8 cellular contexts compared by ENCODE assay signal in genomic region chr9:126228779-126229444, GRCh38.
DNase-seq lines count a peak whose midpoint lies in the region; ATAC-seq and TF ChIP-seq lines count a peak whose summit lies in the region.

No MANE protein-coding gene starts in this region.

- TF ChIP-seq CTCF in Caco-2 (IDR thresholded peaks at IDR 0.05; ENCODE audit: insufficient read depth in 1 of 2, low read depth in 1 of 2, low read length in 1 of 2, severe bottlenecking in 1 of 2, unreplicated experiment in 1 of 2) (peak; percentile 90 to 91), H9 (conservative IDR thresholded peaks at IDR 0.05) (peak; percentile 93), WERI-Rb-1 (IDR thresholded peaks at IDR 0.05; ENCODE audit: low read depth, low read length) (peak; percentile 99), breast epithelium (IDR thresholded peaks at IDR 0.05) (peak; percentile 65 to 91 (median 87))

- H3K9me3 Mint-ChIP-seq in Caco-2 (ENCODE audit: unreplicated experiment) (no peaks in the 10 kb centered on the region), H9 (no peaks in the 10 kb centered on the region)

- no peak overlapping the region for H3K23ac ChIP-seq in H9 (ENCODE audit: insufficient read length, low read depth, low read length)

- H3K27me3 ChIP-seq in Caco-2 (replicated peaks; ENCODE audit: control insufficient read depth, insufficient read depth, low read length) (no peaks in the 10 kb centered on the region; the same call in 1 of the 2 replicates), H9 (ENCODE audit: insufficient read depth, low read length) (no peaks in the 10 kb centered on the region), WERI-Rb-1 (ENCODE audit: insufficient read depth, low read depth, severe bottlenecking) (no peaks in the 10 kb centered on the region), breast epithelium (peaks cover 0 to 17% of the 10 kb centered on the region in 2 donors)

- no peak overlapping the region for H3K27ac Mint-ChIP-seq in Caco-2 (ENCODE audit: unreplicated experiment)
- no peak overlapping the region for H3K27ac Mint-ChIP-seq in H9

- ATAC-seq in HG03521 (IDR thresholded peaks at IDR 0.05; ENCODE audit: unreplicated experiment), result no peak

- no peak overlapping the region for H3K9ac ChIP-seq in H9 (ENCODE audit: extremely low read depth, insufficient read length, low read length)

- CTCF ChIA-PET in Caco-2 (lab: Charles Lee), result no interaction called here

- H3K36me3 ChIP-seq in Caco-2 (ENCODE audit: control insufficient read depth, insufficient read depth, low read length) (no peaks in the 10 kb centered on the region), WERI-Rb-1 (no peaks in the 10 kb centered on the region), breast epithelium (no peaks in the 10 kb centered on the region)

- peaks cover 7% of the 10 kb centered on the region for H3K27me3 Mint-ChIP-seq in Caco-2 (ENCODE audit: insufficient read depth, unreplicated experiment)
- H3K27me3 Mint-ChIP-seq in H9 (ENCODE audit: low read depth), result peaks cover 22% of the 10 kb centered on the region

- H3K56ac ChIP-seq in H9 (ENCODE audit: insufficient read length, low read depth, low read length), result no peak overlapping the region

- no peak overlapping the region for H2BK12ac ChIP-seq in H9 (ENCODE audit: insufficient read length, low read depth, low read length)

- H3K27ac ChIP-seq in H9 (ENCODE audit: insufficient read length, low read depth, low read length), result no peak overlapping the region
- no peak overlapping the region for H3K27ac ChIP-seq in WERI-Rb-1
- H3K27ac ChIP-seq in breast epithelium, result no peak overlapping the region

- H3K79me1 ChIP-seq in H9 (ENCODE audit: insufficient read depth, low read depth, low read length, poor library complexity, severe bottlenecking), result no peaks in the 10 kb centered on the region

- no peak overlapping the region for H4K5ac ChIP-seq in H9 (ENCODE audit: insufficient read length, low read depth, low read length)

- no peak overlapping the region for H3K18ac ChIP-seq in H9 (ENCODE audit: insufficient read length, low read depth, low read length)

- H4K8ac ChIP-seq in H9 (replicated peaks; ENCODE audit: insufficient read length, low read depth, low read length), result no peak overlapping the region

- POLR2A ChIA-PET in Caco-2 (lab: Charles Lee), result no interaction called here

- intact Hi-C loops in Caco-2 (cut with micrococcal nuclease; ENCODE audit: unreplicated experiment), result loop anchor here (1.0 to 10.0 kb wide), 4 partner anchors 83 to 822 kb away; no protein-coding TSS in a partner anchor
- intact Hi-C loops in breast epithelium (cut with DNase I; ENCODE audit: low total_unique reads), result no loop called here

- BruUV-seq in Caco-2 (replicated peaks; lab: Mats Ljungman, UMichigan), result no TSS peak

- no CpG with 5 or more reads among the region's 19 CpGs for WGBS in H9 (ENCODE audit: extremely low coverage, insufficient read length, low lambda C conversion rate)

- H3K4me1 ChIP-seq in Caco-2 (no peaks in the 10 kb centered on the region), H9 (ENCODE audit: insufficient read depth, low read length) (no peaks in the 10 kb centered on the region), breast epithelium (no peaks in the 10 kb centered on the region)

- no peaks in the 10 kb centered on the region for H3K9me3 ChIP-seq in Caco-2
- no peaks in the 10 kb centered on the region for H3K9me3 ChIP-seq in H9 (ENCODE audit: control insufficient read depth, low read depth, low read length)
- H3K9me3 ChIP-seq in WERI-Rb-1 (ENCODE audit: severe bottlenecking), result no peaks in the 10 kb centered on the region
- H3K9me3 ChIP-seq in breast epithelium, result no peaks in the 10 kb centered on the region

- no peak overlapping the region for H2BK5ac ChIP-seq in H9 (ENCODE audit: insufficient read length, low read length)

- H3K4me2 ChIP-seq in H9 (ENCODE audit: insufficient read depth, insufficient read length, low read length), result no peak overlapping the region

- H2AFZ ChIP-seq in H9 (ENCODE audit: low read length), result no peak overlapping the region

- DNase-seq in Caco-2, result peak; percentile 74 to 80
- peak; percentile 85 for DNase-seq in H9
- peak; percentile 25 for DNase-seq in NCI-H2029 treated with DMSO at 0.1 percent for 48 hours (lab: John Stamatoyannopoulos, UW)
- DNase-seq in WERI-Rb-1, result peak; percentile 84
- DNase-seq in breast epithelium (ENCODE audit: low spot score in 2 of 2), result peak; percentile 38 to 76
- DNase-seq in islet precursor cell, result peak; percentile 86
- DNase-seq in stimulated activated CD4-positive, alpha-beta T cell treated with anti-CD3 and anti-CD28 coated beads, Interleukin-1b, Interleukin-23, amount 100 ng/mL, for 1 hour (ENCODE audit: low read depth in 2 of 2), result peak; percentile 16 to 42

- no peak overlapping the region for H3K4ac ChIP-seq in H9 (ENCODE audit: low read depth, low read length)

- no peaks in the 10 kb centered on the region for H3K4me1 Mint-ChIP-seq in Caco-2 (ENCODE audit: low read depth, unreplicated experiment)
- peaks cover 0 to 8% of the 10 kb centered on the region in 2 experiments; a peak in 2 of 4 replicates for H3K4me1 Mint-ChIP-seq in H9

- no peak overlapping the region for H2BK15ac ChIP-seq in H9 (ENCODE audit: low read depth, low read length)

- H3T11ph ChIP-seq in H9 (ENCODE audit: low read length), result no peak overlapping the region

- H4K91ac ChIP-seq in H9 (ENCODE audit: insufficient read length, low read depth, low read length), result no peak overlapping the region

- H3K23me2 ChIP-seq in H9 (ENCODE audit: insufficient read length, low read depth, low read length, poor library complexity, severe bottlenecking), result no peaks in the 10 kb centered on the region

- no peak overlapping the region for H3K4me3 ChIP-seq in Caco-2 (ENCODE audit: low read depth, low read length)
- no peak overlapping the region for H3K4me3 ChIP-seq in WERI-Rb-1 (ENCODE audit: low read depth, low read length)
- no peak overlapping the region for H3K4me3 ChIP-seq in breast epithelium

- no peak overlapping the region for H2BK120ac ChIP-seq in H9 (ENCODE audit: low read depth, low read length, poor library complexity, severe bottlenecking)

- no peaks in the 10 kb centered on the region for H3K36me3 Mint-ChIP-seq in Caco-2 (ENCODE audit: insufficient read depth, unreplicated experiment)
- no peaks in the 10 kb centered on the region for H3K36me3 Mint-ChIP-seq in H9 (ENCODE audit: insufficient read depth in 1 of 3, low read depth in 3 of 3)

- TF ChIP-seq POLR2A in breast epithelium (IDR thresholded peaks at IDR 0.05), result no peak

- H4K20me1 ChIP-seq in H9 (ENCODE audit: control insufficient read depth, insufficient read depth, insufficient read length), result no peaks in the 10 kb centered on the region

- H3K79me2 ChIP-seq in H9 (ENCODE audit: insufficient read depth, low read length), result no peaks in the 10 kb centered on the region

- no peak overlapping the region for H2AK5ac ChIP-seq in H9 (ENCODE audit: insufficient read length, low read length)

- no peak overlapping the region for H2BK20ac ChIP-seq in H9 (ENCODE audit: low read depth, low read length, poor library complexity, severe bottlenecking)

- H3K14ac ChIP-seq in H9 (ENCODE audit: insufficient read depth, low read length), result no peak overlapping the region

- H3K4me3 Mint-ChIP-seq in Caco-2 (ENCODE audit: unreplicated experiment) (no peak overlapping the region), H9 (no peak overlapping the region)

Comparison
In these comparisons a context has a peak if more than half of its experiments do, and no peak if none do; other contexts are left out.
1. DNase-seq: peak in every context shown above with its lines; median percentile 86 in islet precursor cell; 85 in H9; 84 in WERI-Rb-1; 77 in Caco-2; 57 in breast epithelium; 29 in stimulated activated CD4-positive, alpha-beta T cell treated with anti-CD3 and anti-CD28 coated beads, Interleukin-1b, Interleukin-23, amount 100 ng/mL, for 1 hour; 25 in NCI-H2029 treated with DMSO at 0.1 percent for 48 hours.